ENCODE assay signal across 13 cellular contexts in genomic region chr11:116606060-116606459, GRCh38.
DNase-seq lines count a peak whose midpoint lies in the region; ATAC-seq and TF ChIP-seq lines count a peak whose summit lies in the region.
"Had no signal": no experiment of that assay in that cellular context is flagged by ENCODE, and none has a peak within 500 bp of the region (broad histone marks: within the 10 kb centered on the region; RNA-seq: fewer than 3 reads in every experiment).

No MANE protein-coding gene starts in this region.

- no peak for ATAC-seq in upper lobe of left lung (ENCODE audit: low FRiP score in 2 of 2)
- ATAC-seq in mucosa of descending colon, result no peak

- H3K27ac ChIP-seq in coronary artery, result no peak overlapping the region
- H3K27ac ChIP-seq in upper lobe of left lung, result no peak overlapping the region
- H3K27ac ChIP-seq: C4-2B, GM23248 had no signal

- H3K27me3 ChIP-seq in upper lobe of left lung, result no peaks in the 10 kb centered on the region

- H3K4me3 Mint-ChIP-seq in activated naive CD4-positive, alpha-beta T cell treated with anti-CD3 and anti-CD28 coated beads, Interleukin-2, amount 50 U/mL, for 24 hours, result no peak overlapping the region
- H3K4me3 Mint-ChIP-seq in osteocyte (ENCODE audit: unreplicated experiment), result no peak overlapping the region
- H3K4me3 Mint-ChIP-seq: CD4-positive, alpha-beta T cell; IgD-negative memory B cell had no signal

- H3K4me3 ChIP-seq in coronary artery (no peak overlapping the region), upper lobe of left lung (no peak overlapping the region), mucosa of descending colon (no peak overlapping the region)
- H3K4me3 ChIP-seq: GM23248, HAP-1 had no signal

- intact Hi-C loops in mucosa of descending colon (cut with DNase I, micrococcal nuclease), result no loop called here

- H3K27me3 Mint-ChIP-seq in activated naive CD4-positive, alpha-beta T cell treated with anti-CD3 and anti-CD28 coated beads, Interleukin-2, amount 50 U/mL, for 24 hours, result peaks cover 13% of the 10 kb centered on the region
- no peaks in the 10 kb centered on the region for H3K27me3 Mint-ChIP-seq in osteocyte (ENCODE audit: unreplicated experiment)

- no peaks in the 10 kb centered on the region for H3K4me1 ChIP-seq in upper lobe of left lung
- H3K4me1 ChIP-seq in mucosa of descending colon (ENCODE audit: low read depth), result no peaks in the 10 kb centered on the region
- H3K4me1 ChIP-seq: HAP-1 had no signal

- WGBS in upper lobe of left lung, 2 donors, result 65 to 73% methylated on average over 2 of the region's 2 CpGs

- no peaks in the 10 kb centered on the region for H3K36me3 Mint-ChIP-seq in activated naive CD4-positive, alpha-beta T cell treated with anti-CD3 and anti-CD28 coated beads, Interleukin-2, amount 50 U/mL, for 24 hours
- no peaks in the 10 kb centered on the region for H3K36me3 Mint-ChIP-seq in osteocyte (ENCODE audit: unreplicated experiment)
- H3K36me3 Mint-ChIP-seq: IgD-negative memory B cell had no signal

- H3K36me3 ChIP-seq in upper lobe of left lung, result no peaks in the 10 kb centered on the region
- H3K36me3 ChIP-seq in mucosa of descending colon (ENCODE audit: low read depth), result no peaks in the 10 kb centered on the region
- H3K36me3 ChIP-seq: HAP-1 had no signal

- H3K27ac Mint-ChIP-seq in activated naive CD4-positive, alpha-beta T cell treated with anti-CD3 and anti-CD28 coated beads, Interleukin-2, amount 50 U/mL, for 24 hours, result peak overlapping the region; percentile 59
- H3K27ac Mint-ChIP-seq in osteocyte (ENCODE audit: unreplicated experiment), result no peak overlapping the region
- H3K27ac Mint-ChIP-seq: CD4-positive, alpha-beta T cell; IgD-negative memory B cell had no signal

- no peaks in the 10 kb centered on the region for H3K4me1 Mint-ChIP-seq in activated naive CD4-positive, alpha-beta T cell treated with anti-CD3 and anti-CD28 coated beads, Interleukin-2, amount 50 U/mL, for 24 hours
- H3K4me1 Mint-ChIP-seq in osteocyte (ENCODE audit: unreplicated experiment), result no peaks in the 10 kb centered on the region

- no peaks in the 10 kb centered on the region for H3K9me3 ChIP-seq in upper lobe of left lung
- no peaks in the 10 kb centered on the region for H3K9me3 ChIP-seq in mucosa of descending colon
- H3K9me3 ChIP-seq: Caco-2, HAP-1 had no signal

- no peak for TF ChIP-seq CTCF in coronary artery (IDR thresholded peaks at IDR 0.05)
- TF ChIP-seq CTCF in osteocyte (IDR thresholded peaks at IDR 0.05), result no peak
- no peak for TF ChIP-seq CTCF in upper lobe of left lung (IDR thresholded peaks at IDR 0.05)
- no peak for TF ChIP-seq CTCF in mucosa of descending colon (IDR thresholded peaks at IDR 0.05)

- no peak for TF ChIP-seq POLR2A in upper lobe of left lung (IDR thresholded peaks at IDR 0.05)

- H3K9me3 Mint-ChIP-seq in activated naive CD4-positive, alpha-beta T cell treated with anti-CD3 and anti-CD28 coated beads, Interleukin-2, amount 50 U/mL, for 24 hours, result no peaks in the 10 kb centered on the region
- no peaks in the 10 kb centered on the region for H3K9me3 Mint-ChIP-seq in osteocyte (ENCODE audit: unreplicated experiment)
- H3K9me3 Mint-ChIP-seq: CD4-positive, alpha-beta T cell had no signal

- TF ChIP-seq EP300 in upper lobe of left lung (IDR thresholded peaks at IDR 0.05), result no peak

- no peak for DNase-seq in activated naive CD4-positive, alpha-beta T cell treated with anti-CD3 and anti-CD28 coated beads, Interleukin-2, amount 50 U/mL, for 16 hours
- DNase-seq in coronary artery (ENCODE audit: low spot score) (peak; percentile 54), osteocyte (ENCODE audit: extremely low spot score, unreplicated experiment) (peak; percentile 32), NCI-H187 (lab: John Stamatoyannopoulos, UW) (no peak), upper lobe of left lung (no peak), mucosa of descending colon (no peak)
- DNase-seq: CD4-positive, alpha-beta T cell had no signal

Comparison
In these comparisons a context has a peak if more than half of its experiments do, and no peak if none do; other contexts are left out.
1. DNase-seq: peak in coronary artery (single experiment) and osteocyte (single experiment); none in activated naive CD4-positive, alpha-beta T cell treated with anti-CD3 and anti-CD28 coated beads, Interleukin-2, amount 50 U/mL, for 16 hours (single experiment), NCI-H187 (0 of 2), upper lobe of left lung (0 of 2) and mucosa of descending colon (0 of 3).